ENCODE assay signal across 24 cellular contexts in the genomic region with DNA sequence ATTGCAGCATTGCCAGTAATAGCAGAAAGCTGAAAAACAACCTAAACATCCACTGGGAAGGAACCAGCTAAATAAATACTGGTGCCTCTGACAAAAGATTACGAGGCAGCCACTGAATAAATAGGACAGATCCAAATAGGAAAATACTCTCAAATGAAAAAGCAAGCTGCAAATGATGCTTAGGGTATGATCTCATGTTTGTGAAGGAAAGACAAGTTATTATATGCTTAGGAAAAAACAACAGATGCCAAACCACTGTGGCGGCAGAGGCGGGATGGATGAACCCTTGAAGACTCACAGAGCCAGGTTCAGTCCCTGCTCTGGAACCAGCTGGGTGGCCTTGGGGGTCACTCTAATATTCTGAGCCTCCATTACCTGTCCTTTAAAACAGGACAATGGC. TPM values are rescaled to one million over a fixed set of nuclear protein-coding genes. Genes with fewer than 3 reads are reported as not detected.
"Had no signal": no experiment of that assay in that cellular context is flagged by ENCODE, and none has a peak within 500 bp of the region (broad histone marks: within the 10 kb centered on the region; RNA-seq: fewer than 3 reads in every experiment).

No MANE protein-coding gene starts in this region.

- H3K27ac ChIP-seq: epithelial cell of prostate, foreskin keratinocyte, lower lobe of right lung, thyroid gland had no signal

- H3K4me3 ChIP-seq: lower lobe of right lung, thyroid gland had no signal

- H3K9me3 ChIP-seq: lower lobe of right lung, thyroid gland had no signal

- DNase-seq: activated CD4-positive, alpha-beta memory T cell treated with anti-CD3 and anti-CD28 coated beads, Interleukin-2, amount 10 ng/mL, durations not matched to agents 7 days and 5 days; activated CD4-positive, alpha-beta T cell treated with anti-CD3 and anti-CD28 coated beads, Interleukin-2, amount 10 ng/mL, durations not matched to agents 24 days and 14 days; activated naive CD4-positive, alpha-beta T cell treated with anti-CD3 and anti-CD28 coated beads, Interleukin-2, amount 10 ng/mL, durations not matched to agents 7 days and 5 days; activated T-cell treated with anti-CD3 and anti-CD28 coated beads, Interleukin-2, amount 50 U/mL, for 72 hours; amygdala; cerebellar nuclear complex; cortex of kidney; foreskin keratinocyte; kidney; lower lobe of right lung; naive B cell; nucleus accumbens; stimulated activated CD4-positive, alpha-beta T cell treated with anti-CD3 and anti-CD28 coated beads, Interleukin-4, amount 100 ng/mL, for 24 hours; stimulated activated naive CD8-positive, alpha-beta T cell treated with anti-CD3 and anti-CD28 coated beads, Interleukin-15, Interleukin-2, amounts not matched to agents 100 U/mL and 50 U/mL, for 24 hours; substantia nigra; T1000; thyroid gland had no signal

- H3K36me3 ChIP-seq: lower lobe of right lung, thyroid gland had no signal

- H3K27me3 ChIP-seq: thyroid gland had no signal

- ATAC-seq: activated CD4-positive, CD25-positive, alpha-beta regulatory T cell treated with anti-CD3 and anti-CD28 coated beads, Interleukin-2, amount 50 U/mL, for 24 hours; activated T-cell treated with anti-CD3 and anti-CD28 coated beads, Interleukin-2, amount 50 U/mL, for 72 hours; foreskin keratinocyte; lower lobe of right lung; stimulated activated naive CD8-positive, alpha-beta T cell treated with anti-CD3 and anti-CD28 coated beads, Interleukin-15, Interleukin-2, amounts not matched to agents 100 U/mL and 50 U/mL, for 24 hours had no signal

RNA-seq across cellular contexts. Expression of a gene that starts 41.6 kb away (rescaled TPM):
- total RNA-seq: activated CD4-positive, alpha-beta memory T cell treated with anti-CD3 and anti-CD28 coated beads, Interleukin-2, amount 10 ng/mL, durations not matched to agents 7 days and 5 days; fibroblast of lung; glomerular endothelial cell; lower lobe of right lung; mesenteric fat pad; posterior vena cava; renal cortical epithelial cell had no signal
